ENCODE assay signal across 9 cellular contexts in genomic region chr19:49816616-49817015, GRCh38. TPM values are rescaled to one million over a fixed set of nuclear protein-coding genes. Genes with fewer than 3 reads are reported as not detected.
DNase-seq lines count a peak whose midpoint lies in the region; ATAC-seq and TF ChIP-seq lines count a peak whose summit lies in the region.
"Had no signal": no experiment of that assay in that cellular context is flagged by ENCODE, and none has a peak within 500 bp of the region (broad histone marks: within the 10 kb centered on the region; RNA-seq: fewer than 3 reads in every experiment).

No MANE protein-coding gene starts in this region.

- H3K4me3 ChIP-seq in breast epithelium (peak overlapping the region in 2 of 3 donors; percentile 72 to 83), mucosa of rectum (ENCODE audit: low read length in 2 of 2) (peak overlapping the region in 1 of 2 donors; percentile 97), tibial nerve (peak overlapping the region in 2 of 4 donors; percentile 74 to 96)

- H3K9me3 Mint-ChIP-seq in activated T-cell treated with anti-CD3 and anti-CD28 coated beads, Interleukin-2, amount 50 U/mL, for 72 hours = no peaks in the 10 kb centered on the region
- H3K9me3 Mint-ChIP-seq in activated T-cell treated with anti-CD3 and anti-CD28 coated beads, Interleukin-2, amount 50 U/mL, for 24 hours = no peaks in the 10 kb centered on the region
- H3K9me3 Mint-ChIP-seq: activated naive CD4-positive, alpha-beta T cell treated with anti-CD3 and anti-CD28 coated beads for 36 hours had no signal

- no peak overlapping the region for H3K9ac ChIP-seq in mucosa of rectum (ENCODE audit: low read depth in 1 of 2, low read length in 2 of 2)

- H3K27ac Mint-ChIP-seq in activated T-cell treated with anti-CD3 and anti-CD28 coated beads, Interleukin-2, amount 50 U/mL, for 72 hours = no peak overlapping the region
- H3K27ac Mint-ChIP-seq in activated T-cell treated with anti-CD3 and anti-CD28 coated beads, Interleukin-2, amount 50 U/mL, for 24 hours = no peak overlapping the region

- H3K4me1 ChIP-seq in breast epithelium (peaks cover 0 to 7% of the 10 kb centered on the region in 2 donors), mucosa of rectum (ENCODE audit: control insufficient read depth in 2 of 2, insufficient read depth in 2 of 2, low read length in 2 of 2) (peaks cover 9 to 11% of the 10 kb centered on the region in 2 donors), tibial nerve (peaks cover 0 to 42% (median 13%) of the 10 kb centered on the region in 4 donors)

- WGBS in tibial nerve, 2 donors = 73 to 75% methylated on average over 16 of the region's 16 CpGs

- H3K27me3 ChIP-seq in breast epithelium (no peaks in the 10 kb centered on the region), mucosa of rectum (ENCODE audit: control insufficient read depth in 2 of 2, insufficient read depth in 2 of 2, low read length in 2 of 2) (no peaks in the 10 kb centered on the region), tibial nerve (no peaks in the 10 kb centered on the region)

- intact Hi-C loops in breast epithelium (cut with DNase I; ENCODE audit: low total_unique reads) (no loop called here), posterior vena cava (cut with DNase I) (no loop called here)

- H3K4me1 Mint-ChIP-seq in activated T-cell treated with anti-CD3 and anti-CD28 coated beads, Interleukin-2, amount 50 U/mL, for 72 hours (ENCODE audit: low read depth) = peaks cover 50% of the 10 kb centered on the region
- H3K4me1 Mint-ChIP-seq in activated T-cell treated with anti-CD3 and anti-CD28 coated beads, Interleukin-2, amount 50 U/mL, for 24 hours (ENCODE audit: low read depth) = peaks cover 46% of the 10 kb centered on the region

- peaks cover 0 to 1% of the 10 kb centered on the region in 2 donors for H3K36me3 Mint-ChIP-seq in activated T-cell treated with anti-CD3 and anti-CD28 coated beads, Interleukin-2, amount 50 U/mL, for 72 hours (ENCODE audit: insufficient read depth in 2 of 2)
- peaks cover 25% of the 10 kb centered on the region for H3K36me3 Mint-ChIP-seq in activated T-cell treated with anti-CD3 and anti-CD28 coated beads, Interleukin-2, amount 50 U/mL, for 24 hours (ENCODE audit: low read depth)

- no peak for ATAC-seq in activated T-cell treated with anti-CD3 and anti-CD28 coated beads, Interleukin-2, amount 50 U/mL, for 72 hours (replicated peaks in 1 of 2)
- ATAC-seq in GM18858 (IDR thresholded peaks at IDR 0.05; ENCODE audit: unreplicated experiment) = no peak

- H3K27me3 Mint-ChIP-seq in activated T-cell treated with anti-CD3 and anti-CD28 coated beads, Interleukin-2, amount 50 U/mL, for 72 hours (ENCODE audit: low read depth) = no peaks in the 10 kb centered on the region
- H3K27me3 Mint-ChIP-seq in activated T-cell treated with anti-CD3 and anti-CD28 coated beads, Interleukin-2, amount 50 U/mL, for 24 hours = no peaks in the 10 kb centered on the region

- TF ChIP-seq CTCF in breast epithelium (IDR thresholded peaks at IDR 0.05) (no peak), tibial nerve (IDR thresholded peaks at IDR 0.05) (no peak)

- H3K27ac ChIP-seq in breast epithelium (peak overlapping the region; percentile 91 to 99), mucosa of rectum (ENCODE audit: low read depth in 2 of 2, low read length in 2 of 2) (peak overlapping the region; percentile 91 to 95), tibial nerve (peak overlapping the region; percentile 93 to 100 (median 96))

- no peak for TF ChIP-seq EP300 in tibial nerve (IDR thresholded peaks at IDR 0.05)

- H3K36me3 ChIP-seq in breast epithelium (no peaks in the 10 kb centered on the region), mucosa of rectum (ENCODE audit: control insufficient read depth in 2 of 2, insufficient read depth in 2 of 2, low read length in 2 of 2) (peaks cover 0 to 3% of the 10 kb centered on the region in 2 donors), tibial nerve (peaks cover 0 to 9% (median 0%) of the 10 kb centered on the region in 3 donors)

- peak overlapping the region; percentile 40 to 59 for H3K4me3 Mint-ChIP-seq in activated T-cell treated with anti-CD3 and anti-CD28 coated beads, Interleukin-2, amount 50 U/mL, for 72 hours
- H3K4me3 Mint-ChIP-seq in activated T-cell treated with anti-CD3 and anti-CD28 coated beads, Interleukin-2, amount 50 U/mL, for 24 hours = no peak overlapping the region

- DNase-seq in activated T-cell treated with anti-CD3 and anti-CD28 coated beads, Interleukin-2, amount 50 U/mL, for 72 hours = no peak
- DNase-seq in activated T-cell treated with anti-CD3 and anti-CD28 coated beads, Interleukin-2, amount 50 U/mL, for 24 hours = no peak
- DNase-seq in breast epithelium (ENCODE audit: low spot score in 2 of 2) = no peak
- DNase-seq in tibial nerve (ENCODE audit: low spot score in 2 of 2) = no peak
- no peak for DNase-seq in OCI-M2 (lab: John Stamatoyannopoulos, UW; ENCODE audit: unreplicated experiment)
- no peak for DNase-seq in posterior vena cava (ENCODE audit: low spot score)

- no peaks in the 10 kb centered on the region for H3K9me3 ChIP-seq in breast epithelium
- no peaks in the 10 kb centered on the region for H3K9me3 ChIP-seq in mucosa of rectum (ENCODE audit: control insufficient read depth in 2 of 2, low read length in 2 of 2)
- no peaks in the 10 kb centered on the region for H3K9me3 ChIP-seq in tibial nerve

- no peak for TF ChIP-seq POLR2A in breast epithelium (IDR thresholded peaks at IDR 0.05)
- no peak for TF ChIP-seq POLR2A in tibial nerve (IDR thresholded peaks at IDR 0.05)

RNA-seq across cellular contexts. Expression of gene MED25, which starts 1.5 kb away (rescaled TPM):
- 10 to 100 TPM; 47.0 to 50.2 TPM for total RNA-seq in activated T-cell treated with anti-CD3 and anti-CD28 coated beads, Interleukin-2, amount 50 U/mL, for 72 hours
- total RNA-seq in breast epithelium = 10 to 100 TPM; 16.3 to 27.5 (median 20.6) TPM
- 10 to 100 TPM; 26.2 to 54.0 (median 29.4) TPM for total RNA-seq in tibial nerve
- total RNA-seq in posterior vena cava = 10 to 100 TPM; 25.6 to 25.9 TPM

RNA-seq across cellular contexts. Expression of gene FUZ, which starts 3.5 kb away (rescaled TPM):
- total RNA-seq in activated T-cell treated with anti-CD3 and anti-CD28 coated beads, Interleukin-2, amount 50 U/mL, for 72 hours = 10 to 100 TPM; 24.7 to 37.3 TPM
- 10 to 100 TPM; 13.0 to 27.4 (median 18.7) TPM for total RNA-seq in breast epithelium
- total RNA-seq in tibial nerve = 10 to 100 TPM; 19.0 to 31.7 (median 26.8) TPM
- total RNA-seq in posterior vena cava = 10 to 100 TPM in 1 of 2 donors, 1 to 10 TPM in 1; 6.9 to 12.2 TPM

RNA-seq across cellular contexts. Expression of gene PTOV1, which starts 34.3 kb away (rescaled TPM):
- total RNA-seq in activated T-cell treated with anti-CD3 and anti-CD28 coated beads, Interleukin-2, amount 50 U/mL, for 72 hours = 10 to 100 TPM; 63.8 to 73.3 TPM
- total RNA-seq in breast epithelium (10 to 100 TPM; 45.1 to 95.0 (median 90.3) TPM), tibial nerve (100 to 1,000 TPM in 2 of 4 donors, 10 to 100 TPM in 2; 75.6 to 113 (median 91.9) TPM), posterior vena cava (10 to 100 TPM; 78.7 to 95.2 TPM)

RNA-seq across cellular contexts. Expression of gene AP2A1, which starts 49.8 kb away (rescaled TPM):
- 10 to 100 TPM; 74.5 to 75.8 TPM for total RNA-seq in activated T-cell treated with anti-CD3 and anti-CD28 coated beads, Interleukin-2, amount 50 U/mL, for 72 hours
- total RNA-seq in breast epithelium (10 to 100 TPM; 42.1 to 71.0 (median 59.3) TPM), tibial nerve (100 to 1,000 TPM in 2 of 4 donors, 10 to 100 TPM in 2; 92.9 to 117 (median 104) TPM), posterior vena cava (10 to 100 TPM; 81.7 to 88.1 TPM)

RNA-seq across cellular contexts. Expression of gene PNKP, which starts 50.8 kb away (rescaled TPM):
- 10 to 100 TPM; 71.1 to 74.5 TPM for total RNA-seq in activated T-cell treated with anti-CD3 and anti-CD28 coated beads, Interleukin-2, amount 50 U/mL, for 72 hours
- total RNA-seq in breast epithelium = 10 to 100 TPM; 31.0 to 69.2 (median 57.7) TPM
- 100 to 1,000 TPM in 1 of 4 donors, 10 to 100 TPM in 3; 52.7 to 158 (median 79.5) TPM for total RNA-seq in tibial nerve
- 10 to 100 TPM; 40.5 to 43.4 TPM for total RNA-seq in posterior vena cava
